In the genomic region with DNA sequence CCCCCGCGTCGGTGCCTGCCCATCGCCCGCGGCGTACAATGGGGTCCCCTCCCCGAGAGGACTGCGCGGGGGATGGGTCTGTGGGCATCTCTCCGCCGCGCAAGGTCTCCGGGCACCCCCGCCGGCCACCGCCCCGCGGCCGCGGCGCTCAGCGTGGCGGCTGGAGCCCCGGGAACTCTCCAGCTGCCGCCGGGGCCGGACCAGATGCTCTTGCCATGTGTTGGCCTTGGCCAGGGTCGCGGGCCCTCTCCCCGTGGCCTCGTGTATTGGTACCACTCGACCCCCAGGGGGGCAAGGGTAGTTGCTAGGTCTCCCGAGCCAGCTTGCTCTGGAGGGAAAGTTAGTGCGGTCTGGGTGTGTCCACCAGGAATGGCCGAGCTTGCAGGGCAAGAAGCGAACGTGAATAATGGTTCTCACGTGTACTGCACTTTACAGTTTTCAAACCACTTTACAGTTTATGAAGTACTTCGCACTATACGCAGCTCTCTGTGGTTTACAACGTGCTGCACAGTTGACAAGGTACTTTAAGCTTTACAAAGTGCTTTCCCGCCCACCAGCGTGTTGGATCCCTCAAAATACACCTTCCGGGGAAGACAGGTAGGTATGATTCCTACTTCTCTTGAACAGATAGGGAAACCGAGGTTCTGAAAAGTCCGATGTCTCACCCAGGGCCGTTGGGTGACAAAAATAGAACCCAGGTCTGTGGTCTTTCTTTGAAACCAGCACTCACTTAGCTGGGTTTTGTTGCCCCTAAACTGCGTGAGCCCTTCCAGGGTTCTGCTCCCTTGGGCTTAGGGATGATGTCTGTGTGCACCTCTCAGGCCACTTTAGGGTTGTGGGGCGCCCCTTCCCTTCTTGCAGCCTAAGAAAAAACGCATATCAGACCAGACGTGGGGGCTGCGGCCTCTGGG, we compare ENCODE assay signal across 7 cellular contexts.
DNase-seq lines count a peak whose midpoint lies in the region; ATAC-seq and TF ChIP-seq lines count a peak whose summit lies in the region.

No MANE protein-coding gene starts in this region.

- DNase-seq in GM20000 (ENCODE audit: low spot score) (peak; percentile 45), RKO (ENCODE audit: low spot score) (peak; percentile 39), fibroblast of mammary gland (ENCODE audit: low read depth) (peak; percentile 24), retina (peak; percentile 65), OCI-M1 (lab: John Stamatoyannopoulos, UW) (no peak), T-helper 1 cell (no peak)

- TF ChIP-seq CTCF in GM20000 (IDR thresholded peaks at IDR 0.05; ENCODE audit: extremely low read depth, missing control alignments) (no peak), fibroblast of mammary gland (conservative IDR thresholded peaks at IDR 0.05; ENCODE audit: control insufficient read depth, insufficient read depth, low read depth, low read length) (no peak)

- no peak for ATAC-seq in HG03439 (IDR thresholded peaks at IDR 0.05; ENCODE audit: unreplicated experiment)

- peak overlapping the region; percentile 40 for H3K4me3 ChIP-seq in fibroblast of mammary gland (ENCODE audit: control insufficient read depth, low read depth, low read length)

Comparison
In these comparisons a context has a peak if more than half of its experiments do, and no peak if none do; other contexts are left out.
1. DNase-seq: peak in GM20000 (single experiment), RKO (single experiment), fibroblast of mammary gland (single experiment) and retina (single experiment); none in OCI-M1 (single experiment) and T-helper 1 cell (0 of 5).